19 cellular contexts compared by ENCODE assay signal in the genomic region with DNA sequence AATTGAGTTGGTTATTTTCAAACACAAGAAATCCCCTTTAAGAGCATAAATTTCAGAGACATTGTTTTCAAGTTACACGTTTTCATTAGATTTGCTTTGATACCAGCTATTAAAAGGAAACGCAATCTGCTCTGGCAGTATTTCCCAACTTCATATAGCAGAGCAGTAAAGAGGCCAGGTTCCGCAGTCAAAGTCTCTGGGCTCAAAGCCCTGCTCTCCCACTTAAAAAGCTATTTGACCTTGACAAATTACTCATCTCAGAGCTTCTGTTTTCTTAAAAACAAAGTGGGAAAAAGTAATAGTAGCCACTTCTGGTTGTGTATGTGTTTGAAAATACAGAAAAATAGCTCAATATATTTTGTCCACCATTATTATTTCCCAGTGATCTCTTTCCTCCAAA.
"Had no signal": no experiment of that assay in that cellular context is flagged by ENCODE, and none has a peak within 500 bp of the region (broad histone marks: within the 10 kb centered on the region; RNA-seq: fewer than 3 reads in every experiment).

No MANE protein-coding gene starts in this region.

- H2AFZ ChIP-seq: parathyroid adenoma had no signal

- H3K4me3 ChIP-seq: ascending aorta, gastrocnemius medialis, psoas muscle, spleen, testis, uterus had no signal

- H3K27ac ChIP-seq: ascending aorta, brain microvascular endothelial cell, gastrocnemius medialis, parathyroid adenoma, psoas muscle, spleen, testis, uterus had no signal

- H3K9ac ChIP-seq: parathyroid adenoma had no signal

- H3K79me2 ChIP-seq: parathyroid adenoma had no signal

- H3K9me3 ChIP-seq: ascending aorta, gastrocnemius medialis, psoas muscle, spleen, testis, uterus had no signal

- H3K27me3 ChIP-seq: ascending aorta, brain microvascular endothelial cell, gastrocnemius medialis, spleen, testis, uterus had no signal

- H3K36me3 ChIP-seq: ascending aorta, brain microvascular endothelial cell, gastrocnemius medialis, spleen, uterus had no signal

- DNase-seq: activated CD4-positive, alpha-beta T cell treated with anti-CD3 and anti-CD28 coated beads for 36 hours; activated CD4-positive, CD25-positive, alpha-beta regulatory T cell; activated naive CD4-positive, alpha-beta T cell; activated T-cell treated with anti-CD3 and anti-CD28 coated beads for 4 hours; activated T-cell treated with anti-CD3 and anti-CD28 coated beads, Interleukin-2, amount 50 U/mL, for 72 hours; brain microvascular endothelial cell; caudate nucleus; gastrocnemius medialis; glutamatergic neuron; islet precursor cell; left ventricle myocardium superior; nephron progenitor cell; psoas muscle; spleen; stimulated activated naive CD4-positive, alpha-beta T cell treated with Interleukin-2 at 50 U/mL for 16 hours; testis; uterus had no signal

- H3K4me1 ChIP-seq: ascending aorta, gastrocnemius medialis, parathyroid adenoma, psoas muscle, spleen, testis, uterus had no signal
